1 cellular context compared by ENCODE assay signal in genomic region chr5:146203011-146203871, GRCh38.
TF ChIP-seq lines count a peak whose summit lies in the region.

RBM27 (plus strand) TSS chr5:146203605; CDS start chr5:146203766, 161 bp downstream.

TF ChIP-seq in HepG2, 621 proteins besides CTCF, POLR2A, EP300 and RAD21 (continued from another document and continues in another):
- TF ChIP-seq STAT6 (CRISPR knock-in tag; IDR thresholded peaks at IDR 0.05; ENCODE audit: borderline replicate concordance) (no peak), ZNF564 (CRISPR knock-in tag; IDR thresholded peaks at IDR 0.05) (no peak; the same call in 1 of the 2 replicates), ZNF747 (CRISPR knock-in tag; IDR thresholded peaks at IDR 0.05; ENCODE audit: borderline replicate concordance) (no peak), ELF1 (CRISPR knock-in tag; IDR thresholded peaks at IDR 0.05) (peak; percentile 83), SRSF1 (optimal IDR thresholded peaks at IDR 0.05; ENCODE audit: low read depth, low read length) (peak; percentile 85), ISL2 (CRISPR knock-in tag; IDR thresholded peaks at IDR 0.05) (peak; percentile 7; the same call in 1 of the 2 replicates), TOE1 (CRISPR knock-in tag; IDR thresholded peaks at IDR 0.05) (peak; percentile 67; the same call in 1 of the 2 replicates), HDAC1 (CRISPR knock-in tag; IDR thresholded peaks at IDR 0.05) (peak; percentile 77), MED1 (CRISPR knock-in tag; IDR thresholded peaks at IDR 0.05) (0 out of 2 replicates have a peak, but pooled peaks have one; percentile 22), ZNF441 (CRISPR knock-in tag; IDR thresholded peaks at IDR 0.05; ENCODE audit: borderline replicate concordance) (0 out of 2 replicates have a peak, but pooled peaks have one; percentile 37), ZHX2 (IDR thresholded peaks at IDR 0.05; ENCODE audit: low read depth) (peak; percentile 34; the same call in 1 of the 2 replicates), ZHX2 (CRISPR knock-in tag; IDR thresholded peaks at IDR 0.05; ENCODE audit: borderline replicate concordance) (no peak), ZBTB14 (CRISPR knock-in tag; IDR thresholded peaks at IDR 0.05) (no peak), PRDM10 (CRISPR knock-in tag; IDR thresholded peaks at IDR 0.05; ENCODE audit: low read depth) (peak; percentile 63; the same call in 1 of the 2 replicates), MTA1 (CRISPR knock-in tag; IDR thresholded peaks at IDR 0.05; ENCODE audit: borderline replicate concordance) (peak; percentile 62; the same call in 1 of the 2 replicates), MXD4 (CRISPR knock-in tag; IDR thresholded peaks at IDR 0.05) (peak; percentile 68), CBX5 (CRISPR knock-in tag; IDR thresholded peaks at IDR 0.05; ENCODE audit: borderline replicate concordance) (no peak), ZNF317 (CRISPR knock-in tag; IDR thresholded peaks at IDR 0.05) (no peak; the same call in 1 of the 2 replicates), ZNF510 (CRISPR knock-in tag; IDR thresholded peaks at IDR 0.05; ENCODE audit: low read depth) (0 out of 2 replicates have a peak, but pooled peaks have one; percentile 62), MLXIP (CRISPR knock-in tag; IDR thresholded peaks at IDR 0.05; ENCODE audit: borderline replicate concordance) (no peak), SMAD1 (CRISPR knock-in tag; IDR thresholded peaks at IDR 0.05; ENCODE audit: borderline replicate concordance, low read depth) (no peak), ZNF562 (CRISPR knock-in tag; IDR thresholded peaks at IDR 0.05; ENCODE audit: borderline replicate concordance) (no peak), MAZ (IDR thresholded peaks at IDR 0.05; ENCODE audit: borderline replicate concordance, low read depth, low read length) (peak; percentile 51; the same call in 1 of the 2 replicates), MAZ (CRISPR knock-in tag; IDR thresholded peaks at IDR 0.05; ENCODE audit: low read depth) (peak; percentile 20; the same call in 1 of the 2 replicates), ZNF614 (CRISPR knock-in tag; IDR thresholded peaks at IDR 0.05; ENCODE audit: borderline replicate concordance) (peak; percentile 52; the same call in 1 of the 2 replicates), ZNF407 (CRISPR knock-in tag; IDR thresholded peaks at IDR 0.05; ENCODE audit: not compliant biosample characterization) (peak; percentile 41), ZNF138 (CRISPR knock-in tag; IDR thresholded peaks at IDR 0.05; ENCODE audit: low read depth) (no peak)
